19 cellular contexts compared by ENCODE assay signal in the genomic region with DNA sequence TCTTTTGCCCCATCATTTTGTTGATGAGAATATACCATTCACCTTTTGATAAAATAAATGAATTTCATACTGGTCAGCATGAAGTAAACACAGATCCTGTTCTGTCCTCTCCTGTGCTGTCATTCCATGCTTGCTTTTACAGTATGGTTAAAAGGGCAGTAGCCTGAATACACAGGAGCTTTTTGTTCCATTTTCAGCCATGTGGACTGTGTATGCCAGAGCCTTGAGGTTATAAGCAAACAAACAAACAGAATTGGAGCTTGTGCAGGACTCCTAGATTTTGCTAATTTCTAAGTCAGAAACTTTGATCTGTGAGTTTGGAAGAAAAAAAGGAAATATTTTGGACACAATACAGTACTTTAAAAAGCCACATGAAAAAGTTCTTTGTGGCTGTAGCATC.
"Had no signal": no experiment of that assay in that cellular context is flagged by ENCODE, and none has a peak within 500 bp of the region (broad histone marks: within the 10 kb centered on the region; RNA-seq: fewer than 3 reads in every experiment).

No MANE protein-coding gene starts in this region.

- H3K27me3 ChIP-seq: breast epithelium, Peyer's patch, SJCRH30 had no signal

- DNase-seq: activated CD4-positive, CD25-positive, alpha-beta regulatory T cell treated with anti-CD3 and anti-CD28 coated beads, Interleukin-2, amount 50 U/mL, for 72 hours; activated CD8-positive, alpha-beta memory T cell treated with anti-CD3 and anti-CD28 coated beads, Interleukin-2, amount 10 ng/mL, durations not matched to agents 7 days and 5 days; MM.1S; NCI-H1105; NCI-H1436 treated with DMSO at 0.1 percent for 48 hours; NCI-H187; NCI-H2081; NCI-H510A treated with DMSO at 0.1 percent for 48 hours; NK-92 treated with Interleukin-12 subunit alpha and Interleukin-12 subunit beta, amount 100 ng/mL, for 24 hours; SW 1271 had no signal

- H3K4me3 ChIP-seq: breast epithelium, Peyer's patch, SJCRH30 had no signal

- H3K27ac Mint-ChIP-seq: activated CD8-positive, alpha-beta memory T cell treated with anti-CD3 and anti-CD28 coated beads, Interleukin-2, amount 10 ng/mL, durations not matched to agents 7 days and 5 days; activated naive CD4-positive, alpha-beta T cell treated with anti-CD3 and anti-CD28 coated beads, Interleukin-2, amount 50 U/mL, for 24 hours; activated T-helper 1 cell treated with anti-CD3 and anti-CD28 coated beads, Interleukin-12 subunit alpha, Interleukin-12 subunit beta, Interleukin-2, Interleukin-4 antibody, amounts not matched to agents 30 ng/mL and 10 ng/mL and 1 ng/mL, durations not matched to agents 14 hours and 24 hours and 36 hours; WTC11 had no signal

- H3K36me3 ChIP-seq: breast epithelium, SJCRH30 had no signal

- H3K4me3 Mint-ChIP-seq: activated CD4-positive, alpha-beta T cell treated with anti-CD3 and anti-CD28 coated beads, Interleukin-2, amount 10 ng/mL, durations not matched to agents 24 days and 14 days; activated CD8-positive, alpha-beta memory T cell treated with anti-CD3 and anti-CD28 coated beads, Interleukin-2, amount 10 ng/mL, durations not matched to agents 7 days and 5 days; activated naive CD4-positive, alpha-beta T cell treated with anti-CD3 and anti-CD28 coated beads, Interleukin-2, amount 50 U/mL, for 24 hours; activated T-cell treated with anti-CD3 and anti-CD28 coated beads, Interleukin-2, amount 50 U/mL, for 24 hours; activated T-helper 1 cell treated with anti-CD3 and anti-CD28 coated beads, Interleukin-12 subunit alpha, Interleukin-12 subunit beta, Interleukin-2, Interleukin-4 antibody, amounts not matched to agents 30 ng/mL and 10 ng/mL and 1 ng/mL, durations not matched to agents 14 hours and 24 hours and 36 hours; WTC11 had no signal

- H3K4me1 Mint-ChIP-seq: WTC11 had no signal

- H3K27me3 Mint-ChIP-seq: activated CD4-positive, alpha-beta T cell treated with anti-CD3 and anti-CD28 coated beads, Interleukin-2, amount 10 ng/mL, durations not matched to agents 24 days and 14 days; activated CD8-positive, alpha-beta memory T cell treated with anti-CD3 and anti-CD28 coated beads, Interleukin-2, amount 10 ng/mL, durations not matched to agents 7 days and 5 days; activated naive CD4-positive, alpha-beta T cell treated with anti-CD3 and anti-CD28 coated beads, Interleukin-2, amount 50 U/mL, for 24 hours; activated T-cell treated with anti-CD3 and anti-CD28 coated beads, Interleukin-2, amount 50 U/mL, for 24 hours had no signal

- H3K9me3 Mint-ChIP-seq: activated CD4-positive, alpha-beta T cell treated with anti-CD3 and anti-CD28 coated beads, Interleukin-2, amount 10 ng/mL, durations not matched to agents 24 days and 14 days; activated naive CD4-positive, alpha-beta T cell treated with anti-CD3 and anti-CD28 coated beads, Interleukin-2, amount 50 U/mL, for 24 hours; activated T-cell treated with anti-CD3 and anti-CD28 coated beads, Interleukin-2, amount 50 U/mL, for 24 hours; activated T-helper 1 cell treated with anti-CD3 and anti-CD28 coated beads, Interleukin-12 subunit alpha, Interleukin-12 subunit beta, Interleukin-2, Interleukin-4 antibody, amounts not matched to agents 30 ng/mL and 10 ng/mL and 1 ng/mL, durations not matched to agents 14 hours and 24 hours and 36 hours; WTC11 had no signal

- H3K27ac ChIP-seq: breast epithelium, Peyer's patch, RWPE1, SJCRH30 had no signal

- H3K4me1 ChIP-seq: breast epithelium, Peyer's patch, SJCRH30 had no signal

- H3K9me3 ChIP-seq: breast epithelium, Peyer's patch, SJCRH30 had no signal

- H3K36me3 Mint-ChIP-seq: activated CD8-positive, alpha-beta memory T cell treated with anti-CD3 and anti-CD28 coated beads, Interleukin-2, amount 10 ng/mL, durations not matched to agents 7 days and 5 days; WTC11 had no signal
